Comparison of ENCODE assay signal across 14 cellular contexts in genomic region chr20:50652702-50653294, GRCh38. TPM values are rescaled to one million over a fixed set of nuclear protein-coding genes. Genes with fewer than 3 reads are reported as not detected.
DNase-seq lines count a peak whose midpoint lies in the region; ATAC-seq, FAIRE-seq and TF ChIP-seq lines count a peak whose summit lies in the region.
"Had no signal": no experiment of that assay in that cellular context is flagged by ENCODE, and none has a peak within 500 bp of the region (broad histone marks: within the 10 kb centered on the region; RNA-seq: fewer than 3 reads in every experiment).

No MANE protein-coding gene starts in this region.

- H3K4me3 ChIP-seq in HepG2 (replicated peaks in 1 of 3; ENCODE audit: insufficient read depth in 1 of 3, low read depth in 2 of 3, low read length in 3 of 3) (no peak overlapping the region), right lobe of liver (no peak overlapping the region), Panc1 (ENCODE audit: low read depth in 2 of 2, low read length in 2 of 2) (no peak overlapping the region), hepatocyte (no peak overlapping the region)
- H3K4me3 ChIP-seq: lung had no signal

- no peak for TF ChIP-seq CTCF in HepG2 (CRISPR knock-in tag; IDR thresholded peaks at IDR 0.05)
- TF ChIP-seq CTCF in right lobe of liver (IDR thresholded peaks at IDR 0.05), result no peak
- no peak for TF ChIP-seq CTCF in Panc1 (IDR thresholded peaks at IDR 0.05)
- no peak for TF ChIP-seq CTCF in hepatocyte (IDR thresholded peaks at IDR 0.05; ENCODE audit: poor library complexity)

- CTCF ChIA-PET in HepG2 (lab: Yijun Ruan, JAX; ENCODE audit: low intra/inter-chr PET ratio, low total read pairs) (no interaction called here), Panc1 (lab: Charles Lee) (interaction anchor here (1.2 kb wide), 1 partner anchor 16 kb away, joined by 5 read pairs; no protein-coding TSS in a partner anchor)

- H3K79me2 ChIP-seq in HepG2 (ENCODE audit: insufficient read depth, low read length) (no peaks in the 10 kb centered on the region), hepatocyte (no peaks in the 10 kb centered on the region)

- H3K27ac ChIP-seq in HepG2 (ENCODE audit: extremely low read length, insufficient read depth, low read length) (no peak overlapping the region), right lobe of liver (no peak overlapping the region), Panc1 (ENCODE audit: low read length) (peak overlapping the region; percentile 92), hepatocyte (peak overlapping the region; percentile 68)

- intact Hi-C loops in HepG2 (cut with micrococcal nuclease; ENCODE audit: unreplicated experiment), result no loop called here
- intact Hi-C loops in right lobe of liver (cut with DNase I), result no loop called here
- intact Hi-C loops in Panc1 (cut with micrococcal nuclease; ENCODE audit: unreplicated experiment), result no loop called here

- peak; percentile 44; the same call in 2 of the 3 replicates for ATAC-seq in HepG2
- ATAC-seq in right lobe of liver, result no peak
- peak; percentile 65 for ATAC-seq in Panc1
- no peak for ATAC-seq in HG03439 (IDR thresholded peaks at IDR 0.05; ENCODE audit: unreplicated experiment)
- ATAC-seq in HG03175 (IDR thresholded peaks at IDR 0.05; ENCODE audit: unreplicated experiment), result no peak

- H3K36me3 ChIP-seq in HepG2 (replicated peaks in 1 of 2; ENCODE audit: control insufficient read depth in 1 of 2, insufficient read depth in 2 of 2, low read length in 2 of 2) (no peaks in the 10 kb centered on the region), right lobe of liver (no peaks in the 10 kb centered on the region), Panc1 (ENCODE audit: control insufficient read depth, insufficient read depth, low read length) (no peaks in the 10 kb centered on the region), hepatocyte (replicated peaks; ENCODE audit: insufficient read depth, low read depth) (no peaks in the 10 kb centered on the region)

- H2AFZ ChIP-seq in HepG2 (ENCODE audit: low read length) (no peak overlapping the region), hepatocyte (no peak overlapping the region)

- H3K9me2 ChIP-seq in hepatocyte (replicated peaks; ENCODE audit: insufficient read depth), result no peaks in the 10 kb centered on the region

- BruUV-seq in HepG2 (replicated peaks; lab: Mats Ljungman, UMichigan) (no TSS peak), Panc1 (replicated peaks; lab: Mats Ljungman, UMichigan) (no TSS peak)

- H3K4me2 ChIP-seq in HepG2 (ENCODE audit: low read depth, low read length) (no peak overlapping the region), hepatocyte (no peak overlapping the region)

- in situ Hi-C loops in HepG2 (cut with HindIII; ENCODE audit: extremely low pct_ligation_motif_present, low pct_unique_long_range_greater_than_20kb) (no loop called here), Panc1 (cut with HindIII; ENCODE audit: low pct_unique_long_range_greater_than_20kb, low sequenced_read_pairs) (no loop called here)

- WGBS in HepG2 (ENCODE audit: low lambda C conversion rate), result 46% methylated on average over 11 of the region's 11 CpGs
- WGBS in right lobe of liver (ENCODE audit: insufficient coverage, low coverage, low lambda C conversion rate, missing lambda C conversion rate), result 81% methylated on average over 10 of the region's 11 CpGs
- WGBS in hepatocyte (ENCODE audit: low lambda C conversion rate, missing lambda C conversion rate), result 68% methylated on average over 11 of the region's 11 CpGs

- no peak for FAIRE-seq in HepG2 (lab: Jason Lieb, UNC)

- H3K9me3 ChIP-seq in HepG2 (ENCODE audit: low read length) (no peaks in the 10 kb centered on the region), right lobe of liver (no peaks in the 10 kb centered on the region), Panc1 (ENCODE audit: control insufficient read depth, insufficient read depth, low read depth, low read length) (no peaks in the 10 kb centered on the region), hepatocyte (ENCODE audit: low read depth) (no peaks in the 10 kb centered on the region)

- TF ChIP-seq RAD21 in HepG2 (CRISPR knock-in tag; IDR thresholded peaks at IDR 0.05), result no peak

- H4K20me1 ChIP-seq in HepG2 (ENCODE audit: insufficient read depth, low read length) (no peaks in the 10 kb centered on the region), hepatocyte (ENCODE audit: insufficient read depth, poor library complexity, severe bottlenecking) (no peaks in the 10 kb centered on the region)

- H3K27me3 ChIP-seq in HepG2 (ENCODE audit: control insufficient read depth in 1 of 2, insufficient read depth in 2 of 2, low read length in 2 of 2) (peaks cover 1 to 10% of the 10 kb centered on the region in 2 experiments; a peak in 2 of 5 replicates), right lobe of liver (no peaks in the 10 kb centered on the region), Panc1 (ENCODE audit: control insufficient read depth, insufficient read depth, low read length) (no peaks in the 10 kb centered on the region), hepatocyte (no peaks in the 10 kb centered on the region)

- TF ChIP-seq POLR2A in HepG2 (IDR thresholded peaks at IDR 0.05; ENCODE audit: insufficient read depth in 1 of 2, low read depth in 2 of 2, low read length in 2 of 2) (no peak), right lobe of liver (IDR thresholded peaks at IDR 0.05) (no peak)

- DNase-seq in HepG2 (ENCODE audit: low spot score) (no peak), right lobe of liver (no peak), Panc1 (ENCODE audit: low read depth, low spot score) (no peak), hepatocyte (ENCODE audit: low spot score) (no peak), HuH-7.5 (ENCODE audit: low spot score) (no peak)
- DNase-seq in activated effector memory CD4-positive, alpha-beta T cell treated with anti-CD3 and anti-CD28 coated beads, Interleukin-2, amount 50 U/mL, for 16 hours, result no peak
- DNase-seq: effector CD8-positive, alpha-beta T cell; HCEC 1CT; OCI-M1; stimulated activated naive CD4-positive, alpha-beta T cell had no signal

- POLR2A ChIA-PET in HepG2 (lab: Yijun Ruan, JAX) (interaction anchor here (1.0 to 1.4 kb wide), 2 partner anchors 9 to 79 kb away, joined by 3 read pairs; partner anchors contain the start of gene PARD6B), Panc1 (lab: Charles Lee) (no interaction called here)

- H3K4me1 ChIP-seq in HepG2 (ENCODE audit: insufficient read depth, low read length) (peaks cover 44% of the 10 kb centered on the region), right lobe of liver (peaks cover 0 to 27% (median 7%) of the 10 kb centered on the region in 4 donors), Panc1 (ENCODE audit: control insufficient read depth, insufficient read depth, low read length) (peaks cover 54% of the 10 kb centered on the region), hepatocyte (ENCODE audit: insufficient read depth) (peaks cover 18% of the 10 kb centered on the region)

- H3K9ac ChIP-seq in HepG2 (ENCODE audit: insufficient read depth, low read depth, low read length), result no peak overlapping the region

- TF ChIP-seq EP300 in HepG2 (IDR thresholded peaks at IDR 0.05; ENCODE audit: low read depth in 2 of 2, low read length in 2 of 2), result no peak
- no peak for TF ChIP-seq EP300 in HepG2 (CRISPR knock-in tag; IDR thresholded peaks at IDR 0.05; ENCODE audit: borderline replicate concordance)

TF ChIP-seq in HepG2, 621 proteins besides CTCF, POLR2A, EP300 and RAD21 (continues in another document):
- TF ChIP-seq ZNF747 (CRISPR knock-in tag; IDR thresholded peaks at IDR 0.05; ENCODE audit: borderline replicate concordance) (no peak), ZNF230 (CRISPR knock-in tag; IDR thresholded peaks at IDR 0.05) (no peak), MZF1 (CRISPR knock-in tag; IDR thresholded peaks at IDR 0.05; ENCODE audit: borderline replicate concordance) (no peak), ATF7-NPFF (CRISPR knock-in tag; IDR thresholded peaks at IDR 0.05; ENCODE audit: low read depth) (no peak), ZNF333 (CRISPR knock-in tag; IDR thresholded peaks at IDR 0.05; ENCODE audit: borderline replicate concordance) (no peak), GABPA (IDR thresholded peaks at IDR 0.05; ENCODE audit: low read depth, low read length) (no peak), GABPA (CRISPR knock-in tag; IDR thresholded peaks at IDR 0.05; ENCODE audit: low read depth) (no peak), HOXA3 (CRISPR knock-in tag; IDR thresholded peaks at IDR 0.05) (0 out of 2 replicates have a peak, but pooled peaks have one; percentile 19), RARG (CRISPR knock-in tag; IDR thresholded peaks at IDR 0.05; ENCODE audit: low read depth) (no peak), SOX6 (IDR thresholded peaks at IDR 0.05) (no peak), SOX6 (CRISPR knock-in tag; IDR thresholded peaks at IDR 0.05) (0 out of 2 replicates have a peak, but pooled peaks have one; percentile 19), HOXA7 (CRISPR knock-in tag; IDR thresholded peaks at IDR 0.05) (no peak)

RNA-seq across cellular contexts. Expression of gene RIPOR3, which starts 38.5 kb away (rescaled TPM):
- total RNA-seq in HepG2 (2016; rRNA removed; fragmentation: Illumina TruSeq; extraction: Trizol) (not detected in 2 replicates), right lobe of liver (10 to 100 TPM in 2 of 6 experiments, 1 to 10 TPM in 4; 4.8 to 13.8 (median 8.9) TPM), Panc1 (2021; ENCODE audit: unreplicated experiment) (92.5 TPM), hepatocyte (4.3 and 5.6 TPM in 2 replicates)
- total RNA-seq in HepG2 (2016; cell fraction: cytosol; rRNA removed; fragmentation: Illumina TruSeq; extraction: Trizol; ENCODE audit: low read depth), result not detected in 2 replicates
- not detected in 2 replicates for total RNA-seq in HepG2 (2016; cell fraction: insoluble cytoplasmic fraction; rRNA removed; fragmentation: Illumina TruSeq; extraction: Trizol)
- not detected in 2 replicates for total RNA-seq in HepG2 (2016; cell fraction: membrane; rRNA removed; fragmentation: Illumina TruSeq; extraction: Trizol)
- not detected in 2 replicates for total RNA-seq in HepG2 (2016; cell fraction: nucleus; rRNA removed; fragmentation: Illumina TruSeq; extraction: Trizol)
- polyA plus RNA-seq in HepG2 (2011; rRNA removed) (0.18 and 0.26 TPM in 2 replicates), hepatocyte (5.7 and 10.3 TPM in 2 replicates)
- polyA plus RNA-seq in HepG2 (2011; cell fraction: cytosol; rRNA removed), result 0.05 TPM in 2 replicates
- polyA plus RNA-seq in HepG2 (2011; cell fraction: nucleus; rRNA removed), result 1.9 and 2.1 TPM in 2 replicates
- polyA plus RNA-seq in HepG2 (2012), result 0.11 and 0.36 TPM in 2 replicates
- not detected in 2 replicates for polyA plus RNA-seq in HepG2 (2016; cell fraction: cytosol; fragmentation: Illumina TruSeq; extraction: Trizol; ENCODE audit: low read depth)
- polyA plus RNA-seq in HepG2 (2016; cell fraction: insoluble cytoplasmic fraction; fragmentation: Illumina TruSeq; extraction: Trizol; ENCODE audit: low read depth), result not detected in 2 replicates
- not detected in 2 replicates for polyA plus RNA-seq in HepG2 (2016; cell fraction: membrane; fragmentation: Illumina TruSeq; extraction: Trizol; ENCODE audit: low read depth)
- polyA plus RNA-seq in HepG2 (2016; cell fraction: nucleus; fragmentation: Illumina TruSeq; extraction: Trizol; ENCODE audit: insufficient read depth, low read depth), result 0.13 TPM in 1 of 2 replicates, not detected in the other
- 0.42 TPM in 1 of 2 replicates, not detected in the other for polyA minus RNA-seq in HepG2 (2011; rRNA and poly(A)+ RNA removed; ENCODE audit: low replicate concordance)
- polyA minus RNA-seq in HepG2 (2011; cell fraction: cytosol; rRNA and poly(A)+ RNA removed), result not detected in 2 replicates
- polyA minus RNA-seq in HepG2 (2011; cell fraction: nucleus; rRNA and poly(A)+ RNA removed), result 0.37 and 0.52 TPM in 2 replicates
- 97.9 TPM for polyA plus RNA-seq in Panc1 (2012; ENCODE audit: insufficient read length)
- total RNA-seq: LHCN-M2 had no signal

Comparison
In these comparisons a context has a peak if more than half of its experiments do, and no peak if none do; other contexts are left out.
1. ATAC-seq: peak in HepG2 (single experiment) and Panc1 (single experiment); none in right lobe of liver (0 of 4), HG03439 (single experiment) and HG03175 (single experiment).
2. H3K27ac ChIP-seq: peak in Panc1 (single experiment) and hepatocyte (single experiment); none in HepG2 (single experiment) and right lobe of liver (0 of 3).